23 cellular contexts compared by ENCODE assay signal in genomic region chrX:133926099-133926498, GRCh38. TPM values are rescaled to one million over a fixed set of nuclear protein-coding genes. Genes with fewer than 3 reads are reported as not detected.
"Had no signal": no experiment of that assay in that cellular context is flagged by ENCODE, and none has a peak within 500 bp of the region (broad histone marks: within the 10 kb centered on the region; RNA-seq: fewer than 3 reads in every experiment).

No MANE protein-coding gene starts in this region.

- H3K36me3 Mint-ChIP-seq: memory B cell; natural killer cell; stimulated activated memory B cell treated with anti-CD40 and anti-IgM and Interleukin-4, amounts not matched to agents 10 μg/mL and 1 μg/mL and 100 μg/mL, for 72 hours had no signal

- H3K4me1 ChIP-seq: prostate gland, right atrium auricular region, suprapubic skin, transverse colon, upper lobe of right lung, uterus had no signal

- H3K4me3 ChIP-seq: lung, prostate gland, right atrium auricular region, skin epidermis, spleen, suprapubic skin, transverse colon, upper lobe of right lung, uterus had no signal

- H3K27me3 ChIP-seq: right atrium auricular region, spleen, suprapubic skin, transverse colon, upper lobe of right lung had no signal

- H3K27ac Mint-ChIP-seq: effector memory CD8-positive, alpha-beta T cell; memory B cell; natural killer cell; stimulated activated memory B cell treated with anti-CD40 and anti-IgM and Interleukin-4, amounts not matched to agents 10 μg/mL and 1 μg/mL and 100 μg/mL, for 72 hours; stimulated activated naive CD8-positive, alpha-beta T cell treated with anti-CD3 and anti-CD28 coated beads, Interleukin-15, Interleukin-2, amounts not matched to agents 100 ng/mL and 50 ng/mL, for 24 hours had no signal

- H3K9me3 Mint-ChIP-seq: effector memory CD8-positive, alpha-beta T cell; memory B cell; natural killer cell; stimulated activated memory B cell treated with anti-CD40 and anti-IgM and Interleukin-4, amounts not matched to agents 10 μg/mL and 1 μg/mL and 100 μg/mL, for 72 hours; stimulated activated naive CD8-positive, alpha-beta T cell treated with anti-CD3 and anti-CD28 coated beads, Interleukin-15, Interleukin-2, amounts not matched to agents 100 ng/mL and 50 ng/mL, for 24 hours had no signal

- DNase-seq: cortex of kidney; effector memory CD8-positive, alpha-beta T cell; hypothalamus; natural killer cell; nucleus accumbens; spleen; stimulated activated CD4-positive, alpha-beta T cell treated with anti-CD3 and anti-CD28 coated beads, Interleukin-4, amount 100 ng/mL, for 4 hours; transverse colon; upper lobe of right lung; uterus had no signal

- H3K27ac ChIP-seq: prostate gland, right atrium auricular region, skin epidermis, spleen, suprapubic skin, transverse colon, upper lobe of right lung, uterus had no signal

- FAIRE-seq: frontal cortex, keratinocyte had no signal

- H3K9me3 ChIP-seq: prostate gland, right atrium auricular region, spleen, suprapubic skin, transverse colon, upper lobe of right lung, uterus had no signal

- H3K27me3 Mint-ChIP-seq: effector memory CD8-positive, alpha-beta T cell; memory B cell; stimulated activated memory B cell treated with anti-CD40 and anti-IgM and Interleukin-4, amounts not matched to agents 10 μg/mL and 1 μg/mL and 100 μg/mL, for 72 hours; stimulated activated naive CD8-positive, alpha-beta T cell treated with anti-CD3 and anti-CD28 coated beads, Interleukin-15, Interleukin-2, amounts not matched to agents 100 ng/mL and 50 ng/mL, for 24 hours had no signal

- ATAC-seq: effector memory CD8-positive, alpha-beta T cell; left lobe of liver; natural killer cell; stimulated activated memory B cell treated with anti-CD40 and anti-IgM and Interleukin-4, amounts not matched to agents 10 μg/mL and 1 μg/mL and 100 μg/mL, for 72 hours; upper lobe of right lung had no signal

- H3K4me3 Mint-ChIP-seq: effector memory CD8-positive, alpha-beta T cell; memory B cell; natural killer cell; stimulated activated memory B cell treated with anti-CD40 and anti-IgM and Interleukin-4, amounts not matched to agents 10 μg/mL and 1 μg/mL and 100 μg/mL, for 72 hours; stimulated activated naive CD8-positive, alpha-beta T cell treated with anti-CD3 and anti-CD28 coated beads, Interleukin-15, Interleukin-2, amounts not matched to agents 100 ng/mL and 50 ng/mL, for 24 hours had no signal

- H3K36me3 ChIP-seq: prostate gland, right atrium auricular region, spleen, suprapubic skin, transverse colon, upper lobe of right lung, uterus had no signal

RNA-seq across cellular contexts. Expression of gene GPC3, which starts 59.3 kb away (rescaled TPM):
- total RNA-seq: dermis microvascular lymphatic vessel endothelial cell, fibroblast of villous mesenchyme, natural killer cell had no signal
